Comparison of ENCODE assay signal across 32 cellular contexts in the genomic region with DNA sequence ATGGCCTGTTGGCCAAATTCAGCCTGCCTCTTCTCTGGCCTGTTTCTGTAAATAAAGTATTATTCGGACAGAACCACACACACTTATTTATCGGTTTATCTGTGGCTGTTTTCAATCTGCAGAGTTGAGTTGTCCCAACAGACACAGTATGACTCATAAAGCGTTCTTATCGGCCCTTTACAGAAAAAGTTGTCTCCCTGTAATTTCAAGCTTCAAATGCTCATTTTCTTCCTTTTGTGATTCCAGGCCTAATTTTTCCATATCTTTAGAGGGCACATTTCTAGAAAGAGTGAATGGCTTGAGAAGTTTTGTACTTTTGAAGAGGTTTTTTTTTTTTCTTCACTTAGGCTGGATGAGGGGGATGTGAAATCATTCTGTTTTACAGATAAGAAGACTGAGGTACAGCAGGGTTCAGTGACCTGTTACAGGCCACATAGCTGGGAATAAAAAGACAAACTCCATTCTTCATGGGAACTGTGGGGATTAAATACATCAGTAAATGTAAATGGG.
"Had no signal": no experiment of that assay in that cellular context is flagged by ENCODE, and none has a peak within 500 bp of the region (broad histone marks: within the 10 kb centered on the region; RNA-seq: fewer than 3 reads in every experiment).

No MANE protein-coding gene starts in this region.

- H3K4me1 ChIP-seq: Peyer's patch, SJSA1 had no signal

- H3K27me3 ChIP-seq: Peyer's patch, SJSA1 had no signal

- H3K9ac ChIP-seq: KMS-11 had no signal

- H3K9me3 ChIP-seq: Peyer's patch, SJSA1 had no signal

- H3K4me3 ChIP-seq: cardiac muscle cell, Peyer's patch, SJSA1 had no signal

- ATAC-seq: activated CD8-positive, alpha-beta T cell treated with anti-CD3 and anti-CD28 coated beads for 36 hours; activated T-cell treated with anti-CD3 and anti-CD28 coated beads, Interleukin-2, amount 50 U/mL, for 72 hours; activated T-helper 17 cell treated with anti-CD3 and anti-CD28 coated beads, Interleukin-2, amount 50 U/mL, for 72 hours; PC-3 had no signal

- H3K27ac ChIP-seq: cardiac muscle cell, KMS-11, Peyer's patch, SJSA1, WERI-Rb-1 had no signal

- H3K4me2 ChIP-seq: KMS-11 had no signal

- H3K36me3 ChIP-seq: cardiac muscle cell, Peyer's patch, SJSA1, WERI-Rb-1 had no signal

- DNase-seq: activated CD4-positive, alpha-beta T cell treated with anti-CD3 and anti-CD28 coated beads, Interleukin-2, amount 10 ng/mL, durations not matched to agents 24 days and 14 days; activated CD4-positive, alpha-beta T cell treated with anti-CD3 and anti-CD28 coated beads, Interleukin-2, amount 50 U/mL, for 4 hours; activated CD4-positive, CD25-positive, alpha-beta regulatory T cell; activated CD8-positive, alpha-beta T cell treated with anti-CD3 and anti-CD28 coated beads for 36 hours; activated effector memory CD4-positive, alpha-beta T cell treated with anti-CD3 and anti-CD28 coated beads, Interleukin-2, amount 50 U/mL, for 16 hours; activated naive CD4-positive, alpha-beta T cell; activated naive CD4-positive, alpha-beta T cell treated with anti-CD3 and anti-CD28 coated beads, Interleukin-2, amount 50 U/mL, for 16 hours; activated naive CD8-positive, alpha-beta T cell treated with anti-CD3 and anti-CD28 coated beads for 36 hours; activated T-cell treated with anti-CD3 and anti-CD28 coated beads, Interleukin-2, amount 50 U/mL, for 1 hour; activated T-cell treated with anti-CD3 and anti-CD28 coated beads, Interleukin-2, amount 50 U/mL, for 72 hours; amniotic stem cell; aorta; MM.1S; MV-4-11; NCI-H1092; NCI-H1436 treated with DMSO at 0.1 percent for 48 hours; NCI-H1694 treated with DMSO at 0.1 percent for 48 hours; NCI-H2029; NCI-H345; NCI-H524 treated with DMSO at 0.1 percent for 48 hours; PC-3; Peyer's patch; RPMI8226; SW 1271; T-helper 1 cell; T-helper 2 cell; T-helper 9 cell; WERI-Rb-1 had no signal
